8 cellular contexts compared by ENCODE assay signal in genomic region chr3:129855454-129856419, GRCh38. TPM values are rescaled to one million over a fixed set of nuclear protein-coding genes. Genes with fewer than 3 reads are reported as not detected.
A peak's percentile ranks its signal among the peaks of the same experiment; 100 is the strongest.
DNase-seq lines count a peak whose midpoint lies in the region; ATAC-seq, FAIRE-seq and TF ChIP-seq lines count a peak whose summit lies in the region.

No MANE protein-coding gene starts in this region.

- no peaks in the 10 kb centered on the region for H4K20me1 ChIP-seq in MM.1S (ENCODE audit: insufficient read depth, low read length)

- H3K9me3 ChIP-seq in SJSA1 (replicated peaks) (0 out of 2 replicates have a peak, but pooled peaks cover 3% of the 10 kb centered on the region), MM.1S (replicated peaks; ENCODE audit: insufficient read depth, low read length) (no peaks in the 10 kb centered on the region)

- H3K27ac ChIP-seq in SJSA1, result peak overlapping the region; percentile 57
- no peak overlapping the region for H3K27ac ChIP-seq in MM.1S (ENCODE audit: low read length)

- H3K36me3 ChIP-seq in SJSA1 (peaks cover 4% of the 10 kb centered on the region; the same call in 1 of the 2 replicates), MM.1S (replicated peaks; ENCODE audit: insufficient read depth, low read length) (peaks cover 8% of the 10 kb centered on the region)

- no peak overlapping the region for H3K9ac ChIP-seq in MM.1S (ENCODE audit: low read length)

- peak; percentile 3 for DNase-seq in GM18507 (ENCODE audit: extremely low spot score, insufficient read length, low read depth)
- peak in 1 of 2 experiments; percentile 39 for DNase-seq in SJSA1 (ENCODE audit: low read depth in 1 of 2, low spot score in 2 of 2)
- DNase-seq in fibroblast of mammary gland (ENCODE audit: low read depth), result peak; percentile 71
- peak; percentile 12 for DNase-seq in skeletal muscle cell (ENCODE audit: low read depth)
- no peak for DNase-seq in MM.1S
- DNase-seq in stimulated activated CD4-positive, alpha-beta T cell treated with anti-CD3 and anti-CD28 coated beads, Interleukin-12 subunit alpha, Interleukin-12 subunit beta, amount 100 ng/mL, for 4 hours, result no peak
- DNase-seq in T1000 (lab: John Stamatoyannopoulos, UW), result no peak

- H3K79me2 ChIP-seq in MM.1S (ENCODE audit: low read length), result peaks cover 69% of the 10 kb centered on the region

- TF ChIP-seq CTCF in fibroblast of mammary gland (conservative IDR thresholded peaks at IDR 0.05; ENCODE audit: control insufficient read depth, insufficient read depth, low read depth, low read length), result no peak
- no peak for TF ChIP-seq CTCF in MM.1S (IDR thresholded peaks at IDR 0.05; ENCODE audit: low read length)

- H3K27me3 ChIP-seq in SJSA1 (replicated peaks), result no peaks in the 10 kb centered on the region
- H3K27me3 ChIP-seq in MM.1S (replicated peaks; ENCODE audit: insufficient read depth, low read length), result no peaks in the 10 kb centered on the region

- H3K4me3 ChIP-seq in SJSA1, result no peak overlapping the region
- no peak overlapping the region for H3K4me3 ChIP-seq in fibroblast of mammary gland (ENCODE audit: control insufficient read depth, low read depth, low read length)
- no peak overlapping the region for H3K4me3 ChIP-seq in skeletal muscle cell (ENCODE audit: low read depth, low read length)
- no peak overlapping the region for H3K4me3 ChIP-seq in MM.1S (ENCODE audit: low read length)

- no peak overlapping the region for H3K4me2 ChIP-seq in MM.1S (ENCODE audit: low read depth, low read length)

- no peak for ATAC-seq in HG03139 (IDR thresholded peaks at IDR 0.05; ENCODE audit: unreplicated experiment)

- H3K4me1 ChIP-seq in SJSA1 (replicated peaks), result peaks cover 16% of the 10 kb centered on the region
- no peaks in the 10 kb centered on the region for H3K4me1 ChIP-seq in MM.1S (ENCODE audit: low read length)

- H3F3A ChIP-seq in MM.1S (ENCODE audit: insufficient read depth, low read length), result no peaks in the 10 kb centered on the region

- no peaks in the 10 kb centered on the region for H3K9me2 ChIP-seq in MM.1S (replicated peaks; ENCODE audit: insufficient read depth, low read length)

- H2AFZ ChIP-seq in MM.1S (ENCODE audit: low read length), result no peak overlapping the region

- FAIRE-seq in GM18507 (lab: Jason Lieb, UNC), result no peak

RNA-seq across cellular contexts. Expression of gene TMCC1, which starts 37.8 kb away (rescaled TPM):
- total RNA-seq in SJSA1 (2014; rRNA removed; shearing (Covaris generic)), result 7.9 and 11.4 TPM in 2 replicates

Comparison
In these comparisons a context has a peak if more than half of its experiments do, and no peak if none do; other contexts are left out.
1. DNase-seq: peak in GM18507 (single experiment), fibroblast of mammary gland (single experiment) and skeletal muscle cell (single experiment); none in MM.1S (single experiment), stimulated activated CD4-positive, alpha-beta T cell treated with anti-CD3 and anti-CD28 coated beads, Interleukin-12 subunit alpha, Interleukin-12 subunit beta, amount 100 ng/mL, for 4 hours (single experiment) and T1000 (single experiment).